ENCODE assay signal across 1 cellular context in genomic region chr12:76588881-76589565, GRCh38.
TF ChIP-seq lines count a peak whose summit lies in the region.

No MANE protein-coding gene starts in this region.

TF ChIP-seq in HepG2, 621 proteins besides CTCF, POLR2A, EP300 and RAD21:
- no peak for TF ChIP-seq ZNF335 (CRISPR knock-in tag; IDR thresholded peaks at IDR 0.05)
- no peak for TF ChIP-seq CBX2 (IDR thresholded peaks at IDR 0.05; ENCODE audit: low read depth, low read length)
- TF ChIP-seq CBX2 (CRISPR knock-in tag; IDR thresholded peaks at IDR 0.05; ENCODE audit: low read depth), result no peak
- TF ChIP-seq ZNF251 (CRISPR knock-in tag; IDR thresholded peaks at IDR 0.05), result no peak
- TF ChIP-seq HDAC2 (CRISPR knock-in tag; IDR thresholded peaks at IDR 0.05), result no peak
- TF ChIP-seq IKZF5 (CRISPR knock-in tag; IDR thresholded peaks at IDR 0.05), result no peak
- no peak for TF ChIP-seq TBP (CRISPR knock-in tag; IDR thresholded peaks at IDR 0.05)
- TF ChIP-seq CBX5 (CRISPR knock-in tag; IDR thresholded peaks at IDR 0.05; ENCODE audit: borderline replicate concordance), result no peak
- TF ChIP-seq ZNF577 (CRISPR knock-in tag; IDR thresholded peaks at IDR 0.05; ENCODE audit: borderline replicate concordance, low read depth), result no peak
- no peak for TF ChIP-seq HNRNPLL (IDR thresholded peaks at IDR 0.05; ENCODE audit: low read depth, low read length, poor library complexity, severe bottlenecking)
- no peak for TF ChIP-seq ZNF446 (CRISPR knock-in tag; IDR thresholded peaks at IDR 0.05)
- no peak for TF ChIP-seq TOE1 (CRISPR knock-in tag; IDR thresholded peaks at IDR 0.05)
- TF ChIP-seq DMAP1 (CRISPR knock-in tag; IDR thresholded peaks at IDR 0.05), result no peak
- no peak for TF ChIP-seq ZNF878 (CRISPR knock-in tag; IDR thresholded peaks at IDR 0.05)
- TF ChIP-seq FIP1L1 (IDR thresholded peaks at IDR 0.05; ENCODE audit: borderline replicate concordance, insufficient read depth, low read depth, low read length), result no peak
- no peak for TF ChIP-seq SMAD3 (CRISPR knock-in tag; IDR thresholded peaks at IDR 0.05)
- TF ChIP-seq ZNF282 (IDR thresholded peaks at IDR 0.05; ENCODE audit: partially characterized antibody), result no peak
- no peak for TF ChIP-seq NPAS2 (CRISPR knock-in tag; IDR thresholded peaks at IDR 0.05; ENCODE audit: borderline replicate concordance)
- TF ChIP-seq SALL2 (CRISPR knock-in tag; IDR thresholded peaks at IDR 0.05), result no peak
